Comparison of ENCODE assay signal across 10 cellular contexts in the genomic region with DNA sequence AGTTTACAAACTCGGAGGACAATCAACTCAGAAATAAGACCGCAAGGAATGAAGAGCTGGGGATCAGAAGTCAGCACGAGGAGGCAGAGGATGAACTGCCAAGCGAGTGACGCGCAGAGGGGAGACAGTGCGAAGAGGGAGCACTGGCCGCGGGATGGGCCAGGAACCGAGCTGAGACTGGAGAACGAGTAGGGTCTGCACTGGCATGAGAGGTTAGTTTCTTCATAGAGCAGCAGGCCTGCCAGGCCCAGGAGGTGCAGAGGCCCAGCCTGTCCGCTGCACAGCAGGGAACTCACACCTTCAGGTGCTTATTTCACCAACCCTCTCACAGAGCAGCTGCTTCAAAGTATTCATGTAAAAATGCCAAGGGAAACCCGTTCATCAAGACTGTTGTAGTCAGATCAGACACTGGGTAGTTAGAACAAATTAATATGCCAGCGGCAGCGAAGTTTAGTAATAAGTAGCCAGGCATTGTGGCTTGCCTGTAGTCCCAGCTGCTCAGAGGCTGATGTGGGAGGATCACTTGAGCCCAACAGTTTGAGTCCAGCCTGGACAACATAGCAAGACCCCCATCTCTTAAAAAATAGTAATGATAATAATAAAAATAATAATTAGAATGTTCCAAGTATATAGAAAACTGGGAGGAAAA.
A peak's percentile ranks its signal among the peaks of the same experiment; 100 is the strongest.
DNase-seq lines count a peak whose midpoint lies in the region; ATAC-seq, FAIRE-seq and TF ChIP-seq lines count a peak whose summit lies in the region.
"Had no signal": no experiment of that assay in that cellular context is flagged by ENCODE, and none has a peak within 500 bp of the region (broad histone marks: within the 10 kb centered on the region; RNA-seq: fewer than 3 reads in every experiment).

No MANE protein-coding gene starts in this region.

- H3K4me3 ChIP-seq in heart left ventricle (no peak overlapping the region), endothelial cell of umbilical vein (replicated peaks in 1 of 3; ENCODE audit: insufficient read depth in 1 of 3, low read depth in 1 of 3, low read length in 3 of 3) (no peak overlapping the region), neutrophil (ENCODE audit: low read depth in 1 of 2, low read length in 1 of 2) (no peak overlapping the region)

- no peak overlapping the region for H3K27ac Mint-ChIP-seq in activated CD4-positive, alpha-beta T cell treated with anti-CD3 and anti-CD28 coated beads for 36 hours

- no peaks in the 10 kb centered on the region for H3K79me2 ChIP-seq in endothelial cell of umbilical vein (ENCODE audit: control insufficient read depth, insufficient read depth, low read length)

- no peak for FAIRE-seq in endothelial cell of umbilical vein (lab: Jason Lieb, UNC)

- TF ChIP-seq POLR2A in heart left ventricle (IDR thresholded peaks at IDR 0.05) (no peak), endothelial cell of umbilical vein (IDR thresholded peaks at IDR 0.05; ENCODE audit: low read depth, low read length) (no peak)

- no peak for DNase-seq in heart left ventricle
- no peak for DNase-seq in cardiac septum (ENCODE audit: low spot score)
- no peak for DNase-seq in endothelial cell of umbilical vein (ENCODE audit: low read depth, low spot score)
- no peak for DNase-seq in nucleus accumbens (lab: John Stamatoyannopoulos, UW)
- no peak for DNase-seq in activated CD4-positive, alpha-beta T cell treated with anti-CD3 and anti-CD28 coated beads for 36 hours
- DNase-seq: stimulated activated CD4-positive, alpha-beta T cell treated with anti-CD3 and anti-CD28 coated beads, Interleukin-4, amount 100 ng/mL, for 1 hour had no signal

- no peaks in the 10 kb centered on the region for H3K27me3 ChIP-seq in heart left ventricle
- H3K27me3 ChIP-seq in endothelial cell of umbilical vein (ENCODE audit: control insufficient read depth in 2 of 2, insufficient read depth in 2 of 2, low read length in 2 of 2) = no peaks in the 10 kb centered on the region
- no peaks in the 10 kb centered on the region for H3K27me3 ChIP-seq in neutrophil

- peaks cover 45% of the 10 kb centered on the region for H3K4me1 Mint-ChIP-seq in activated CD4-positive, alpha-beta T cell treated with anti-CD3 and anti-CD28 coated beads for 36 hours

- H3K9ac ChIP-seq in endothelial cell of umbilical vein (replicated peaks; ENCODE audit: extremely low read depth, insufficient read depth, low read length) = no peak overlapping the region

- BruUV-seq in endothelial cell of umbilical vein (replicated peaks; lab: Mats Ljungman, UMichigan) = no TSS peak

- TF ChIP-seq CTCF in heart left ventricle (IDR thresholded peaks at IDR 0.05) (no peak), endothelial cell of umbilical vein (IDR thresholded peaks at IDR 0.05; ENCODE audit: extremely low read depth in 1 of 2, insufficient read depth in 1 of 2, low read depth in 1 of 2, low read length in 2 of 2) (no peak), neutrophil (IDR thresholded peaks at IDR 0.05) (no peak)

- H3K4me3 Mint-ChIP-seq in activated CD4-positive, alpha-beta T cell treated with anti-CD3 and anti-CD28 coated beads for 36 hours = no peak overlapping the region

- H3K4me1 ChIP-seq in heart left ventricle = peaks cover 4 to 68% (median 46%) of the 10 kb centered on the region in 12 donors
- H3K4me1 ChIP-seq in endothelial cell of umbilical vein (ENCODE audit: control insufficient read depth, extremely low read depth, insufficient read depth, low read length) = peaks cover 32% of the 10 kb centered on the region
- H3K4me1 ChIP-seq in neutrophil (ENCODE audit: control insufficient read depth in 1 of 2, insufficient read depth in 1 of 2, low read depth in 1 of 2, low read length in 1 of 2) = peaks cover 24 to 37% of the 10 kb centered on the region in 2 experiments

- no peaks in the 10 kb centered on the region for H4K20me1 ChIP-seq in endothelial cell of umbilical vein (replicated peaks; ENCODE audit: control insufficient read depth, extremely low read depth, insufficient read depth, low read length)

- WGBS in heart left ventricle, 4 donors = 83 to 87% (median 85%) methylated on average over 15 of the region's 15 CpGs

- no peaks in the 10 kb centered on the region for H3K9me1 ChIP-seq in endothelial cell of umbilical vein (replicated peaks; ENCODE audit: control insufficient read depth, extremely low read depth, insufficient read depth, low read length)

- POLR2A ChIA-PET in endothelial cell of umbilical vein (lab: Charles Lee) = interaction anchor here (0.7 kb wide), 1 partner anchor 50 kb away, joined by 3 read pairs; no protein-coding TSS in a partner anchor
- POLR2A ChIA-PET in activated CD4-positive, alpha-beta T cell treated with anti-CD3 and anti-CD28 coated beads for 36 hours (lab: Charles Lee) = interaction anchor here (0.5 to 0.8 kb wide), 2 partner anchors 35 to 485 kb away, joined by 3 to 7 read pairs; no protein-coding TSS in a partner anchor

- no peak overlapping the region for H2AFZ ChIP-seq in endothelial cell of umbilical vein (ENCODE audit: low read depth, low read length)

- peaks cover 18% of the 10 kb centered on the region for H3K36me3 Mint-ChIP-seq in activated CD4-positive, alpha-beta T cell treated with anti-CD3 and anti-CD28 coated beads for 36 hours (ENCODE audit: low read depth)

- no peaks in the 10 kb centered on the region for H3K9me3 Mint-ChIP-seq in activated CD4-positive, alpha-beta T cell treated with anti-CD3 and anti-CD28 coated beads for 36 hours (ENCODE audit: low read depth)
- H3K9me3 Mint-ChIP-seq: activated naive CD4-positive, alpha-beta T cell treated with anti-CD3 and anti-CD28 coated beads, Interleukin-2, amount 50 U/mL, for 72 hours had no signal

- ATAC-seq in heart left ventricle (no peak), GM21360 (IDR thresholded peaks at IDR 0.05; ENCODE audit: unreplicated experiment) (no peak)
- ATAC-seq in activated CD4-positive, CD25-positive, alpha-beta regulatory T cell treated with anti-CD3 and anti-CD28 coated beads, Interleukin-2, amount 50 U/mL, for 24 hours = no peak
- no peak for ATAC-seq in activated CD4-positive, alpha-beta T cell treated with anti-CD3 and anti-CD28 coated beads for 36 hours

- H3K27ac ChIP-seq in heart left ventricle (peak overlapping the region; percentile 42 to 89 (median 80)), endothelial cell of umbilical vein (ENCODE audit: insufficient read depth, low read depth, low read length) (no peak overlapping the region), neutrophil (peak overlapping the region; percentile 66)

- H3K36me3 ChIP-seq in heart left ventricle (peaks cover 0 to 12% (median 0%) of the 10 kb centered on the region in 9 donors), endothelial cell of umbilical vein (ENCODE audit: control insufficient read depth in 2 of 2, extremely low read depth in 1 of 2, insufficient read depth in 2 of 2, low read length in 2 of 2) (peaks cover 0 to 3% of the 10 kb centered on the region in 2 experiments), neutrophil (no peaks in the 10 kb centered on the region)

- H3K27me3 Mint-ChIP-seq in activated CD4-positive, alpha-beta T cell treated with anti-CD3 and anti-CD28 coated beads for 36 hours = no peaks in the 10 kb centered on the region

- H3K4me2 ChIP-seq in endothelial cell of umbilical vein (ENCODE audit: insufficient read depth, low read length) = peak overlapping the region; percentile 68

- H3K9me3 ChIP-seq in heart left ventricle (no peaks in the 10 kb centered on the region), endothelial cell of umbilical vein (replicated peaks; ENCODE audit: control insufficient read depth, insufficient read depth, low read length) (no peaks in the 10 kb centered on the region), neutrophil (no peaks in the 10 kb centered on the region)

- intact Hi-C loops in heart left ventricle (cut with DNase I) = loop anchor here in 2 of 10 donors (5.0 to 10.0 kb wide), 2 partner anchors 45 to 62 kb away; no protein-coding TSS in a partner anchor
- intact Hi-C loops in cardiac septum (cut with DNase I) = loop anchor here (5.0 kb wide), 1 partner anchor 40 kb away; no protein-coding TSS in a partner anchor
- intact Hi-C loops in endothelial cell of umbilical vein (cut with micrococcal nuclease) = no loop called here
- intact Hi-C loops in activated CD4-positive, alpha-beta T cell treated with anti-CD3 and anti-CD28 coated beads for 36 hours (cut with DNase I, micrococcal nuclease) = no loop called here

- dilution Hi-C loops in endothelial cell of umbilical vein (cut with MboI; ENCODE audit: extremely low pct_ligation_motif_present, low sequenced_read_pairs) = no loop called here

- CTCF ChIA-PET in endothelial cell of umbilical vein (lab: Charles Lee) = interaction anchor here (0.9 to 1.6 kb wide), 10 partner anchors 10 to 88 kb away, joined by 3 to 10 read pairs (median 4); no protein-coding TSS in a partner anchor
- CTCF ChIA-PET in activated CD4-positive, alpha-beta T cell treated with anti-CD3 and anti-CD28 coated beads for 36 hours (lab: Charles Lee) = interaction anchor here (1.2 kb wide), 1 partner anchor 247 kb away, joined by 4 read pairs; no protein-coding TSS in a partner anchor

TF ChIP-seq in endothelial cell of umbilical vein, 7 proteins besides CTCF, POLR2A, EP300 and RAD21:
- no peak for TF ChIP-seq POLR2AphosphoS5 (IDR thresholded peaks at IDR 0.05; ENCODE audit: insufficient read depth, low read depth, low read length)
